1 cellular context compared by ENCODE assay signal in the genomic region with DNA sequence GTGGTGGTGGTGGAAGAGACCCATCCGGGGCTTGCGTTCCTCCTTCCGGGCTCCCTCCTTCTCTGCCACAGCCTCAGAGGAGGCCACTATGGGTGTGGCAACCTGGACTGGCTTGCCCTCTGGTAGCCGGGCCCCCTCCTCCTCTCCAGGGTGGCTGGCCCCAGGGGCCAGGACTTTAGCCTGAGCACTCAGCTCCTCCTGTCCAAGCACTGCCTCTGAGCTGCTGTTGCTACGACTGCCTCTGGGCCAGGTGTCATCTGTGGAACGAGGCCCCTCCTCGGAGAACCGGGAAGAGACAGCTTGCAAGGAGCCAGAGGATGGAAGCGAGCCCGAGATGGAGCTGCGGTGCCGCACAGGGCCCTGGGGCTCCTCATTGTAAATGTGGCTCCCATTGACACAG.
TF ChIP-seq lines count a peak whose summit lies in the region.

No MANE protein-coding gene starts in this region.

TF ChIP-seq in GM23338, 12 proteins besides CTCF, POLR2A, EP300 and RAD21 (continued from another document):
- TF ChIP-seq, protein P1, sequence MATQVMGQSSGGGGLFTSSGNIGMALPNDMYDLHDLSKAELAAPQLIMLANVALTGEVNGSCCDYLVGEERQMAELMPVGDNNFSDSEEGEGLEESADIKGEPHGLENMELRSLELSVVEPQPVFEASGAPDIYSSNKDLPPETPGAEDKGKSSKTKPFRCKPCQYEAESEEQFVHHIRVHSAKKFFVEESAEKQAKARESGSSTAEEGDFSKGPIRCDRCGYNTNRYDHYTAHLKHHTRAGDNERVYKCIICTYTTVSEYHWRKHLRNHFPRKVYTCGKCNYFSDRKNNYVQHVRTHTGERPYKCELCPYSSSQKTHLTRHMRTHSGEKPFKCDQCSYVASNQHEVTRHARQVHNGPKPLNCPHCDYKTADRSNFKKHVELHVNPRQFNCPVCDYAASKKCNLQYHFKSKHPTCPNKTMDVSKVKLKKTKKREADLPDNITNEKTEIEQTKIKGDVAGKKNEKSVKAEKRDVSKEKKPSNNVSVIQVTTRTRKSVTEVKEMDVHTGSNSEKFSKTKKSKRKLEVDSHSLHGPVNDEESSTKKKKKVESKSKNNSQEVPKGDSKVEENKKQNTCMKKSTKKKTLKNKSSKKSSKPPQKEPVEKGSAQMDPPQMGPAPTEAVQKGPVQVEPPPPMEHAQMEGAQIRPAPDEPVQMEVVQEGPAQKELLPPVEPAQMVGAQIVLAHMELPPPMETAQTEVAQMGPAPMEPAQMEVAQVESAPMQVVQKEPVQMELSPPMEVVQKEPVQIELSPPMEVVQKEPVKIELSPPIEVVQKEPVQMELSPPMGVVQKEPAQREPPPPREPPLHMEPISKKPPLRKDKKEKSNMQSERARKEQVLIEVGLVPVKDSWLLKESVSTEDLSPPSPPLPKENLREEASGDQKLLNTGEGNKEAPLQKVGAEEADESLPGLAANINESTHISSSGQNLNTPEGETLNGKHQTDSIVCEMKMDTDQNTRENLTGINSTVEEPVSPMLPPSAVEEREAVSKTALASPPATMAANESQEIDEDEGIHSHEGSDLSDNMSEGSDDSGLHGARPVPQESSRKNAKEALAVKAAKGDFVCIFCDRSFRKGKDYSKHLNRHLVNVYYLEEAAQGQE (IDR thresholded peaks at IDR 0.05; ENCODE audit: unreplicated experiment) = no peak
- TF ChIP-seq STAT1 (IDR thresholded peaks at IDR 0.05; ENCODE audit: unreplicated experiment) (no peak), ZNF331 (CRISPR knock-in tag; IDR thresholded peaks at IDR 0.05; ENCODE audit: low read depth) (no peak), NANOG (IDR thresholded peaks at IDR 0.05; ENCODE audit: borderline replicate concordance) (no peak), JUNB (IDR thresholded peaks at IDR 0.05; ENCODE audit: unreplicated experiment) (no peak), CREB1 (CRISPR knock-in tag; IDR thresholded peaks at IDR 0.05; ENCODE audit: low read depth) (no peak), EZH2phosphoT487 (IDR thresholded peaks at IDR 0.05; ENCODE audit: unreplicated experiment) (no peak), ZNF114 (CRISPR knock-in tag; IDR thresholded peaks at IDR 0.05) (no peak), EZH2 (IDR thresholded peaks at IDR 0.05; ENCODE audit: low read depth, unreplicated experiment) (no peak)
- TF ChIP-seq, protein P2, sequence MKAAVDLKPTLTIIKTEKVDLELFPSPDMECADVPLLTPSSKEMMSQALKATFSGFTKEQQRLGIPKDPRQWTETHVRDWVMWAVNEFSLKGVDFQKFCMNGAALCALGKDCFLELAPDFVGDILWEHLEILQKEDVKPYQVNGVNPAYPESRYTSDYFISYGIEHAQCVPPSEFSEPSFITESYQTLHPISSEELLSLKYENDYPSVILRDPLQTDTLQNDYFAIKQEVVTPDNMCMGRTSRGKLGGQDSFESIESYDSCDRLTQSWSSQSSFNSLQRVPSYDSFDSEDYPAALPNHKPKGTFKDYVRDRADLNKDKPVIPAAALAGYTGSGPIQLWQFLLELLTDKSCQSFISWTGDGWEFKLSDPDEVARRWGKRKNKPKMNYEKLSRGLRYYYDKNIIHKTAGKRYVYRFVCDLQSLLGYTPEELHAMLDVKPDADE (IDR thresholded peaks at IDR 0.05) = no peak
- TF ChIP-seq, protein P3, sequence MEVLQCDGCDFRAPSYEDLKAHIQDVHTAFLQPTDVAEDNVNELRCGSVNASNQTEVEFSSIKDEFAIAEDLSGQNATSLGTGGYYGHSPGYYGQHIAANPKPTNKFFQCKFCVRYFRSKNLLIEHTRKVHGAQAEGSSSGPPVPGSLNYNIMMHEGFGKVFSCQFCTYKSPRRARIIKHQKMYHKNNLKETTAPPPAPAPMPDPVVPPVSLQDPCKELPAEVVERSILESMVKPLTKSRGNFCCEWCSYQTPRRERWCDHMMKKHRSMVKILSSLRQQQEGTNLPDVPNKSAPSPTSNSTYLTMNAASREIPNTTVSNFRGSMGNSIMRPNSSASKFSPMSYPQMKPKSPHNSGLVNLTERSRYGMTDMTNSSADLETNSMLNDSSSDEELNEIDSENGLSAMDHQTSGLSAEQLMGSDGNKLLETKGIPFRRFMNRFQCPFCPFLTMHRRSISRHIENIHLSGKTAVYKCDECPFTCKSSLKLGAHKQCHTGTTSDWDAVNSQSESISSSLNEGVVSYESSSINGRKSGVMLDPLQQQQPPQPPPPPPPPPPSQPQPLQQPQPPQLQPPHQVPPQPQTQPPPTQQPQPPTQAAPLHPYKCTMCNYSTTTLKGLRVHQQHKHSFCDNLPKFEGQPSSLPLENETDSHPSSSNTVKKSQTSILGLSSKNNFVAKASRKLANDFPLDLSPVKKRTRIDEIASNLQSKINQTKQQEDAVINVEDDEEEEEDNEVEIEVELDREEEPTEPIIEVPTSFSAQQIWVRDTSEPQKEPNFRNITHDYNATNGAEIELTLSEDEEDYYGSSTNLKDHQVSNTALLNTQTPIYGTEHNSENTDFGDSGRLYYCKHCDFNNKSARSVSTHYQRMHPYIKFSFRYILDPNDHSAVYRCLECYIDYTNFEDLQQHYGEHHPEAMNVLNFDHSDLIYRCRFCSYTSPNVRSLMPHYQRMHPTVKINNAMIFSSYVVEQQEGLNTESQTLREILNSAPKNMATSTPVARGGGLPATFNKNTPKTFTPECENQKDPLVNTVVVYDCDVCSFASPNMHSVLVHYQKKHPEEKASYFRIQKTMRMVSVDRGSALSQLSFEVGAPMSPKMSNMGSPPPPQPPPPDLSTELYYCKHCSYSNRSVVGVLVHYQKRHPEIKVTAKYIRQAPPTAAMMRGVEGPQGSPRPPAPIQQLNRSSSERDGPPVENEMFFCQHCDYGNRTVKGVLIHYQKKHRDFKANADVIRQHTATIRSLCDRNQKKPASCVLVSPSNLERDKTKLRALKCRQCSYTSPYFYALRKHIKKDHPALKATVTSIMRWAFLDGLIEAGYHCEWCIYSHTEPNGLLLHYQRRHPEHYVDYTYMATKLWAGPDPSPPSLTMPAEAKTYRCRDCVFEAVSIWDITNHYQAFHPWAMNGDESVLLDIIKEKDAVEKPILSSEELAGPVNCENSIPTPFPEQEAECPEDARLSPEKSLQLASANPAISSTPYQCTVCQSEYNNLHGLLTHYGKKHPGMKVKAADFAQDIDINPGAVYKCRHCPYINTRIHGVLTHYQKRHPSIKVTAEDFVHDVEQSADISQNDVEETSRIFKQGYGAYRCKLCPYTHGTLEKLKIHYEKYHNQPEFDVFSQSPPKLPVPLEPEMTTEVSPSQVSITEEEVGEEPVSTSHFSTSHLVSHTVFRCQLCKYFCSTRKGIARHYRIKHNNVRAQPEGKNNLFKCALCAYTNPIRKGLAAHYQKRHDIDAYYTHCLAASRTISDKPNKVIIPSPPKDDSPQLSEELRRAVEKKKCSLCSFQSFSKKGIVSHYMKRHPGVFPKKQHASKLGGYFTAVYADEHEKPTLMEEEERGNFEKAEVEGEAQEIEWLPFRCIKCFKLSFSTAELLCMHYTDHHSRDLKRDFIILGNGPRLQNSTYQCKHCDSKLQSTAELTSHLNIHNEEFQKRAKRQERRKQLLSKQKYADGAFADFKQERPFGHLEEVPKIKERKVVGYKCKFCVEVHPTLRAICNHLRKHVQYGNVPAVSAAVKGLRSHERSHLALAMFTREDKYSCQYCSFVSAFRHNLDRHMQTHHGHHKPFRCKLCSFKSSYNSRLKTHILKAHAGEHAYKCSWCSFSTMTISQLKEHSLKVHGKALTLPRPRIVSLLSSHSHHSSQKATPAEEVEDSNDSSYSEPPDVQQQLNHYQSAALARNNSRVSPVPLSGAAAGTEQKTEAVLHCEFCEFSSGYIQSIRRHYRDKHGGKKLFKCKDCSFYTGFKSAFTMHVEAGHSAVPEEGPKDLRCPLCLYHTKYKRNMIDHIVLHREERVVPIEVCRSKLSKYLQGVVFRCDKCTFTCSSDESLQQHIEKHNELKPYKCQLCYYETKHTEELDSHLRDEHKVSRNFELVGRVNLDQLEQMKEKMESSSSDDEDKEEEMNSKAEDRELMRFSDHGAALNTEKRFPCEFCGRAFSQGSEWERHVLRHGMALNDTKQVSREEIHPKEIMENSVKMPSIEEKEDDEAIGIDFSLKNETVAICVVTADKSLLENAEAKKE (CRISPR knock-in tag; IDR thresholded peaks at IDR 0.05) = no peak
